10 cellular contexts compared by ENCODE assay signal in the genomic region with DNA sequence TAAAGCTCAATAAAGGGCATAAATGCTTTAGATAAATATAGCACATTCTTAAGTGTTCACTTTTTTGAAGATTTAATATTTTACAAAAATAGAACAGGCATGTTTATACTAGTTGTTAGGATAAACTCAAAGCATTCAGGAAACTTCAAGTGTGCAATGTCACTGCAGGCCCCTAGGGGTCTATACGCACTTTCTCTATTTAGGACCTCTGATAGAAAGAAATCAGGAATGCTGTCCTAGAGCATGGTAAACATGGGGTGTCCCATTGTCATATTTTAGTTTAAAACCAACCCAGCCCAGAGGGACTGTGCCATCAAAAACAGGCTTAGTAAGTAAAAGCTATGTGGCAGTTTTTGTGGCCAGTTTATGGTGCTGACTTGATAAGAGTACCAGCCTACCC.
DNase-seq lines count a peak whose midpoint lies in the region; ATAC-seq and TF ChIP-seq lines count a peak whose summit lies in the region.
"Had no signal": no experiment of that assay in that cellular context is flagged by ENCODE, and none has a peak within 500 bp of the region (broad histone marks: within the 10 kb centered on the region; RNA-seq: fewer than 3 reads in every experiment).

No MANE protein-coding gene starts in this region.

- ATAC-seq in GM18520 (IDR thresholded peaks at IDR 0.05; ENCODE audit: unreplicated experiment), result no peak
- no peak for ATAC-seq in HG02884 (IDR thresholded peaks at IDR 0.05; ENCODE audit: unreplicated experiment)

- no peaks in the 10 kb centered on the region for H3K36me3 ChIP-seq in smooth muscle cell (ENCODE audit: low read depth)

- no peak overlapping the region for H3K9ac ChIP-seq in smooth muscle cell (ENCODE audit: low read depth)

- no peak overlapping the region for H3K27ac ChIP-seq in smooth muscle cell (ENCODE audit: low read depth)

- no peaks in the 10 kb centered on the region for H3K4me1 ChIP-seq in smooth muscle cell (ENCODE audit: low read depth)

- DNase-seq in NCI-H82 (lab: John Stamatoyannopoulos, UW), result peak; percentile 46
- no peak for DNase-seq in NCI-H82 treated with DMSO at 0.1 percent for 48 hours (lab: John Stamatoyannopoulos, UW; ENCODE audit: unreplicated experiment)
- DNase-seq in NCI-H1694 (lab: John Stamatoyannopoulos, UW), result peak; percentile 9
- no peak for DNase-seq in choroid plexus epithelial cell (ENCODE audit: low read depth)
- DNase-seq in smooth muscle cell (lab: John Stamatoyannopoulos, UW; ENCODE audit: unreplicated experiment), result no peak
- DNase-seq in kidney tubule cell (ENCODE audit: low spot score), result no peak
- DNase-seq: activated CD4-positive, alpha-beta T cell treated with anti-CD3 and anti-CD28 coated beads for 4 hours; SHP77 treated with DMSO at 0.1 percent for 48 hours had no signal

- no peaks in the 10 kb centered on the region for H3F3A ChIP-seq in smooth muscle cell (ENCODE audit: low read depth)

- H3K79me2 ChIP-seq in smooth muscle cell (ENCODE audit: low read depth), result no peaks in the 10 kb centered on the region

- no peak overlapping the region for H3K4me2 ChIP-seq in smooth muscle cell

- 63% methylated on average over 1 of the region's 1 CpG for WGBS in smooth muscle cell (ENCODE audit: low lambda C conversion rate)

- TF ChIP-seq CTCF in choroid plexus epithelial cell (conservative IDR thresholded peaks at IDR 0.05; ENCODE audit: low read depth, low read length), result peak; percentile 19
- peak; percentile 48 for TF ChIP-seq CTCF in smooth muscle cell (IDR thresholded peaks at IDR 0.05; ENCODE audit: borderline replicate concordance, insufficient read depth, poor library complexity, severe bottlenecking)

- no peaks in the 10 kb centered on the region for H4K20me1 ChIP-seq in smooth muscle cell (ENCODE audit: low read depth)

- H3K27me3 ChIP-seq in smooth muscle cell (ENCODE audit: low read depth), result no peaks in the 10 kb centered on the region

- no peaks in the 10 kb centered on the region for H3K9me3 ChIP-seq in smooth muscle cell (replicated peaks; ENCODE audit: low read depth)

- H3K4me3 ChIP-seq in choroid plexus epithelial cell (ENCODE audit: low read depth, low read length), result no peak overlapping the region
- no peak overlapping the region for H3K4me3 ChIP-seq in smooth muscle cell

- no peak overlapping the region for H2AFZ ChIP-seq in smooth muscle cell (ENCODE audit: low read depth)

Comparison
In these comparisons a context has a peak if more than half of its experiments do, and no peak if none do; other contexts are left out.
1. DNase-seq: peak in NCI-H82 (single experiment) and NCI-H1694 (single experiment); none in NCI-H82 treated with DMSO at 0.1 percent for 48 hours (single experiment), choroid plexus epithelial cell (single experiment), smooth muscle cell (single experiment) and kidney tubule cell (single experiment).